28 cellular contexts compared by ENCODE assay signal in the genomic region with DNA sequence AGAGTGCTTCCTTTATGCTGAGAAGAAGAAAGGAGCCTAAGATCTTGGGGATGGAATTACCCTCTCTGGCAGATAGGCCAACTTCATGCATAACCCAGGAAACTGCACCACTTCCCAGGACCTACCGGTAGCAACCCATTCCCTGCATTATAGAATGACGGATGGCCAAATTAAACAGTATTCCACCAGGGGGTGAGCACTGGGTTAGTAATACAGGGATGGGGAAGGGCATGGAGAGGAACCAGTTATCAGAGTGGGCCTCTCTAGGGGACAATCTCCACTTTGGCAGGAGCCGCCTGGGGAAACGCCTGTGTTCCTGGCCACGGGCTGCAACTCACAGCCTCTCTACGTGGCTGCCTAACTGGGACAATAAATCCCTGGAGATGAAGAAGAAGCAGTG. TPM values are rescaled to one million over a fixed set of nuclear protein-coding genes. Genes with fewer than 3 reads are reported as not detected.
DNase-seq lines count a peak whose midpoint lies in the region; ATAC-seq, FAIRE-seq and TF ChIP-seq lines count a peak whose summit lies in the region.
"Had no signal": no experiment of that assay in that cellular context is flagged by ENCODE, and none has a peak within 500 bp of the region (broad histone marks: within the 10 kb centered on the region; RNA-seq: fewer than 3 reads in every experiment).

No MANE protein-coding gene starts in this region.

- H3K79me2 ChIP-seq in GM12878 (ENCODE audit: control insufficient read depth, insufficient read depth, low read length) = no peaks in the 10 kb centered on the region

- no peak overlapping the region for H3K9ac ChIP-seq in GM12878 (ENCODE audit: control insufficient read depth, insufficient read depth, low read length)

- no peak for DNase-seq in Right ventricle myocardium inferior (ENCODE audit: missing footprints)
- DNase-seq in right atrium auricular region (ENCODE audit: low spot score) = no peak
- no peak for DNase-seq in GM12878 (ENCODE audit: low read depth, low spot score)
- DNase-seq in stimulated activated effector memory CD8-positive, alpha-beta T cell treated with anti-CD3 and anti-CD28 coated beads, Interleukin-12 subunit alpha, Interleukin-12 subunit beta, amount 100 ng/mL, for 72 hours (ENCODE audit: low spot score in 2 of 2) = no peak
- DNase-seq in NCI-H1092 (lab: John Stamatoyannopoulos, UW) = no peak
- no peak for DNase-seq in mesenteric fat pad (ENCODE audit: low spot score)
- DNase-seq: ACHN; activated CD4-positive, alpha-beta T cell treated with anti-CD3 and anti-CD28 coated beads for 4 hours; activated naive CD4-positive, alpha-beta T cell treated with anti-CD3 and anti-CD28 coated beads, Interleukin-2, amount 50 U/mL, for 16 hours; anterior cingulate cortex; effector memory CD8-positive, alpha-beta T cell; foreskin keratinocyte; H7; heart left ventricle; KBM-7; MM.1S; NCI-H1436; stimulated activated CD4-positive, alpha-beta T cell treated with anti-CD3 and anti-CD28 coated beads, Interleukin-15, amount 100 ng/mL, for 24 hours; stimulated activated naive CD4-positive, alpha-beta T cell treated with Interleukin-2 at 50 U/mL for 16 hours had no signal

- H3K36me3 Mint-ChIP-seq in stimulated activated effector memory CD8-positive, alpha-beta T cell treated with anti-CD3 and anti-CD28 coated beads, Interleukin-12 subunit alpha, Interleukin-12 subunit beta, amount 100 ng/mL, for 72 hours = no peaks in the 10 kb centered on the region

- TF ChIP-seq CTCF in right atrium auricular region (IDR thresholded peaks at IDR 0.05) (no peak), HEK293 (tag by site-specific recombination; IDR thresholded peaks at IDR 0.05) (peak; percentile 34; the same call in 1 of the 2 replicates), GM12878 (IDR thresholded peaks at IDR 0.05 in 2 of 3, conservative IDR thresholded peaks at IDR 0.05 in 1 of 3; ENCODE audit: control insufficient read depth in 2 of 3, extremely low read depth in 1 of 3, insufficient read depth in 1 of 3, low read depth in 3 of 3, low read length in 3 of 3) (no peak)

- H3K27ac Mint-ChIP-seq in stimulated activated effector memory CD8-positive, alpha-beta T cell treated with anti-CD3 and anti-CD28 coated beads, Interleukin-12 subunit alpha, Interleukin-12 subunit beta, amount 100 ng/mL, for 72 hours = peak overlapping the region; percentile 75

- no peaks in the 10 kb centered on the region for H3K27me3 ChIP-seq in right atrium auricular region
- no peaks in the 10 kb centered on the region for H3K27me3 ChIP-seq in GM12878 (replicated peaks in 1 of 2; ENCODE audit: control insufficient read depth in 2 of 2, insufficient read depth in 2 of 2, low read length in 1 of 2)
- H3K27me3 ChIP-seq: foreskin keratinocyte, heart left ventricle, tibial nerve had no signal

- H3K9me3 ChIP-seq in right atrium auricular region = no peaks in the 10 kb centered on the region
- H3K9me3 ChIP-seq in HEK293 (ENCODE audit: control insufficient read depth, insufficient read depth, low read depth, low read length) = no peaks in the 10 kb centered on the region
- peaks cover 2% of the 10 kb centered on the region; the same call in 1 of the 3 replicates for H3K9me3 ChIP-seq in GM12878 (replicated peaks; ENCODE audit: control insufficient read depth, insufficient read depth, low read length)
- H3K9me3 ChIP-seq: heart left ventricle, prostate gland, tibial nerve had no signal

- H2AFZ ChIP-seq in GM12878 (ENCODE audit: control insufficient read depth, low read depth, low read length) = peak overlapping the region; percentile 30

- no peak for TF ChIP-seq EP300 in GM12878 (IDR thresholded peaks at IDR 0.05; ENCODE audit: borderline replicate concordance in 1 of 2, control insufficient read depth in 1 of 2, low read depth in 2 of 2, low read length in 2 of 2)

- H3K4me3 Mint-ChIP-seq in stimulated activated effector memory CD8-positive, alpha-beta T cell treated with anti-CD3 and anti-CD28 coated beads, Interleukin-12 subunit alpha, Interleukin-12 subunit beta, amount 100 ng/mL, for 72 hours = no peak overlapping the region
- H3K4me3 Mint-ChIP-seq: activated T-helper 1 cell treated with anti-CD3 and anti-CD28 coated beads, Interleukin-12 subunit alpha, Interleukin-12 subunit beta, Interleukin-2, Interleukin-4 antibody, amounts not matched to agents 30 ng/mL and 10 ng/mL and 1 ng/mL, durations not matched to agents 14 hours and 24 hours and 36 hours had no signal

- H3K4me1 ChIP-seq in right atrium auricular region (peaks cover 0 to 22% of the 10 kb centered on the region in 2 donors), HEK293 (ENCODE audit: control insufficient read depth, insufficient read depth, low read length) (no peaks in the 10 kb centered on the region), GM12878 (ENCODE audit: control insufficient read depth, insufficient read depth, low read length) (peaks cover 35% of the 10 kb centered on the region)
- H3K4me1 ChIP-seq: prostate gland had no signal

- intact Hi-C loops in Right ventricle myocardium inferior (cut with DNase I) (no loop called here), GM12878 (cut with micrococcal nuclease; ENCODE audit: unreplicated experiment) (no loop called here)

- no peak for FAIRE-seq in GM12878 (lab: Jason Lieb, UNC)
- FAIRE-seq: D721Med had no signal

- H3K36me3 ChIP-seq in right atrium auricular region (no peaks in the 10 kb centered on the region), HEK293 (ENCODE audit: control insufficient read depth in 2 of 2, insufficient read depth in 1 of 2, low read length in 2 of 2) (no peaks in the 10 kb centered on the region), GM12878 (ENCODE audit: control insufficient read depth in 2 of 2, insufficient read depth in 2 of 2, low read length in 1 of 2) (no peaks in the 10 kb centered on the region)
- H3K36me3 ChIP-seq: heart left ventricle, prostate gland, tibial nerve had no signal

- no peak for TF ChIP-seq RAD21 in GM12878 (IDR thresholded peaks at IDR 0.05; ENCODE audit: insufficient read depth, low read depth, low read length)

- ATAC-seq in Right ventricle myocardium inferior (peak; percentile 56), GM12878 (no peak; the same call in 2 of the 3 replicates)
- ATAC-seq in stimulated activated effector memory CD8-positive, alpha-beta T cell treated with anti-CD3 and anti-CD28 coated beads, Interleukin-12 subunit alpha, Interleukin-12 subunit beta, amount 100 ng/mL, for 72 hours = no peak
- ATAC-seq: effector memory CD8-positive, alpha-beta T cell; esophagus mucosa; foreskin keratinocyte had no signal

- no peak overlapping the region for H3K4me2 ChIP-seq in GM12878 (ENCODE audit: control insufficient read depth, insufficient read depth)

- no peak overlapping the region for H3K4me3 ChIP-seq in right atrium auricular region
- no peak overlapping the region for H3K4me3 ChIP-seq in HEK293 (ENCODE audit: low read depth, low read length)
- no peak overlapping the region for H3K4me3 ChIP-seq in GM12878
- H3K4me3 ChIP-seq: coronary artery, heart left ventricle, prostate gland, SK-N-MC, tibial nerve had no signal

- RAD21 ChIA-PET in GM12878 (lab: Charles Lee; ENCODE audit: unreplicated experiment) = interaction anchor here (0.9 to 4.2 kb wide), 5 partner anchors 11 to 109 kb away, joined by 3 to 12 read pairs (median 3); no protein-coding TSS in a partner anchor

- H3K27ac ChIP-seq in right atrium auricular region (no peak overlapping the region), HEK293 (ENCODE audit: extremely low read depth, low read depth, low read length) (no peak overlapping the region), GM12878 (ENCODE audit: control insufficient read depth, insufficient read depth) (no peak overlapping the region)
- H3K27ac ChIP-seq: coronary artery, prostate gland, RWPE1, SK-N-MC, tibial nerve had no signal

- CTCF ChIA-PET in HEK293 (lab: Yijun Ruan, JAX) = no interaction called here
- CTCF ChIA-PET in GM12878 (lab: Yijun Ruan, JAX) = no interaction called here

- no peak for TF ChIP-seq POLR2A in GM12878 (IDR thresholded peaks at IDR 0.05; ENCODE audit: low read depth, low read length)

- BruUV-seq in GM12878 (replicated peaks; lab: Mats Ljungman, UMichigan) = no TSS peak

- peaks cover 60% of the 10 kb centered on the region for H3K4me1 Mint-ChIP-seq in stimulated activated effector memory CD8-positive, alpha-beta T cell treated with anti-CD3 and anti-CD28 coated beads, Interleukin-12 subunit alpha, Interleukin-12 subunit beta, amount 100 ng/mL, for 72 hours

- POLR2A ChIA-PET in HEK293 (lab: Yijun Ruan, JAX) (no interaction called here), GM12878 (lab: Charles Lee) (interaction anchor here (0.6 to 1.8 kb wide), 2 partner anchors 14 to 24 kb away, joined by 3 to 5 read pairs; no protein-coding TSS in a partner anchor)

- H4K20me1 ChIP-seq in GM12878 (ENCODE audit: control insufficient read depth, insufficient read depth) = no peaks in the 10 kb centered on the region

- SMC1A ChIA-PET in GM12878 (lab: Charles Lee; ENCODE audit: uncharacterized antibody, unreplicated experiment) = interaction anchor here (0.9 to 2.7 kb wide), 7 partner anchors 10 to 55 kb away, joined by 3 to 15 read pairs (median 5); no protein-coding TSS in a partner anchor

- no peaks in the 10 kb centered on the region for H3K9me3 Mint-ChIP-seq in stimulated activated effector memory CD8-positive, alpha-beta T cell treated with anti-CD3 and anti-CD28 coated beads, Interleukin-12 subunit alpha, Interleukin-12 subunit beta, amount 100 ng/mL, for 72 hours
- H3K9me3 Mint-ChIP-seq: activated T-helper 1 cell treated with anti-CD3 and anti-CD28 coated beads, Interleukin-12 subunit alpha, Interleukin-12 subunit beta, Interleukin-2, Interleukin-4 antibody, amounts not matched to agents 30 ng/mL and 10 ng/mL and 1 ng/mL, durations not matched to agents 14 hours and 24 hours and 36 hours; effector memory CD8-positive, alpha-beta T cell had no signal

- 88% methylated on average over 6 of the region's 6 CpGs for WGBS in GM12878 (ENCODE audit: insufficient coverage, insufficient replicate concordance, low lambda C conversion rate, missing lambda C conversion rate)

- in situ Hi-C loops in GM12878 (cut with MboI) = no loop called here

RNA-seq across cellular contexts. Expression of a gene that starts 49.8 kb away (rescaled TPM):
- total RNA-seq in Right ventricle myocardium inferior (6.8 TPM), right atrium auricular region (10 to 100 TPM in 1 of 2 donors, 1 to 10 TPM in 1; 8.5 to 14.5 TPM), GM12878 (2014; rRNA removed) (84.0 and 96.8 TPM in 2 replicates), GM12878 (2014; rRNA removed; fragmentation: Illumina TruSeq; extraction: Trizol) (81.4 and 82.4 TPM in 2 replicates), GM12878 (2021) (220 and 229 TPM in 2 replicates), mesenteric fat pad (187 TPM)
- total RNA-seq in GM12878 (2013; cell fraction: nucleolus; rRNA removed) = 258 and 260 TPM in 2 replicates
- polyA plus RNA-seq in GM12878 (2011; ENCODE audit: low read depth) = 59.4 TPM
- polyA plus RNA-seq in GM12878 (2011; rRNA removed) (308 and 350 TPM in 2 replicates), GM12878 (2014; fragmentation: Illumina TruSeq; extraction: Trizol) (149 and 171 TPM in 2 replicates), GM12878 (2014; fragmentation: Nextera tagmentation; extraction: Ambion mirVana) (10 to 100 TPM; 18.0 to 31.5 TPM), GM12878 (2014; rRNA removed) (138 and 149 TPM in 2 replicates), GM12878 (2016; fragmentation: Nextera tagmentation; extraction: Ambion mirVana) (100 to 1,000 TPM; 126 to 128 TPM)
- 204 and 210 TPM in 2 replicates for polyA plus RNA-seq in GM12878 (2011; cell fraction: cytosol; rRNA removed)
- polyA plus RNA-seq in GM12878 (2011; cell fraction: nucleus; rRNA removed) = 565 and 695 TPM in 2 replicates
- polyA plus RNA-seq in GM12878 (2012) = 64.6 and 107 TPM in 2 replicates
- polyA minus RNA-seq in GM12878 (2011; rRNA and poly(A)+ RNA removed) = 268 and 281 TPM in 2 replicates
- 95.9 and 104 TPM in 2 replicates for polyA minus RNA-seq in GM12878 (2011; cell fraction: cytosol; rRNA and poly(A)+ RNA removed)
- polyA minus RNA-seq in GM12878 (2011; cell fraction: nucleus; rRNA and poly(A)+ RNA removed) = 243 and 270 TPM in 2 replicates

Comparison
In these comparisons a context has a peak if more than half of its experiments do, and no peak if none do; other contexts are left out.
1. RNA of a gene that starts 49.8 kb away (total RNA-seq): 187 TPM in mesenteric fat pad (single experiment) and 81.4 to 260 TPM in GM12878; 8.5 to 14.5 TPM in right atrium auricular region and 6.8 TPM in Right ventricle myocardium inferior (single experiment); every median in the first group is over 4 times any median in the second.